In genomic region chr9:133121200-133122166, GRCh38 we compare ENCODE assay signal across 8 cellular contexts. TPM values are rescaled to one million over a fixed set of nuclear protein-coding genes. Genes with fewer than 3 reads are reported as not detected.
DNase-seq lines count a peak whose midpoint lies in the region; ATAC-seq and TF ChIP-seq lines count a peak whose summit lies in the region.

RALGDS (minus strand) TSS chr9:133121240; CDS start chr9:133121154, 86 bp downstream.

- ATAC-seq in GM21515 (IDR thresholded peaks at IDR 0.05; ENCODE audit: unreplicated experiment): peak; percentile 52
- peak; percentile 95 for ATAC-seq in IMR-90 (ENCODE audit: low read depth)
- peak; percentile 91 for ATAC-seq in Panc1

- H3K4me3 Mint-ChIP-seq in activated T-cell treated with anti-CD3 and anti-CD28 coated beads, Interleukin-2, amount 50 U/mL, for 24 hours: peak within 1 kb of the TSS; percentile 80

- peak within 1 kb of the TSS; percentile 92 for H3K4me2 ChIP-seq in IMR-90 (ENCODE audit: low read depth, low read length)

- H3K27ac Mint-ChIP-seq in activated T-cell treated with anti-CD3 and anti-CD28 coated beads, Interleukin-2, amount 50 U/mL, for 24 hours: peak within 1 kb of the TSS; percentile 93

- H3K4me3 ChIP-seq in IMR-90 (ENCODE audit: insufficient read depth, low read depth, low read length) (peak within 1 kb of the TSS; percentile 80), Panc1 (ENCODE audit: low read depth in 2 of 2, low read length in 2 of 2) (peak within 1 kb of the TSS; percentile 53 to 62), esophagus (ENCODE audit: low read depth in 1 of 2, low read length in 2 of 2) (peak within 1 kb of the TSS; percentile 58 to 76), mucosa of stomach (ENCODE audit: low read length) (no peak within 1 kb of the TSS)

- peak within 1 kb of the TSS; percentile 53 for H4K5ac ChIP-seq in IMR-90 (ENCODE audit: low read depth, low read length)

- WGBS in IMR-90 (ENCODE audit: extremely low coverage in 2 of 2, insufficient read length in 1 of 2), 2 experiments: 18% methylated on average over 9 of the region's 56 CpGs; no CpG with 5 or more reads in 1 of the 2 experiments
- 11 to 13% methylated on average over 42 to 56 of the region's 56 CpGs for WGBS in esophagus, 2 donors

- H3K36me3 Mint-ChIP-seq in activated T-cell treated with anti-CD3 and anti-CD28 coated beads, Interleukin-2, amount 50 U/mL, for 24 hours (ENCODE audit: low read depth): peaks cover 7% of the 10 kb centered on the region

- intact Hi-C loops in IMR-90 (cut with micrococcal nuclease): no loop called here
- intact Hi-C loops in Panc1 (cut with micrococcal nuclease; ENCODE audit: unreplicated experiment): no loop called here

- peak within 1 kb of the TSS; percentile 27; the same call in 1 of the 2 replicates for H4K91ac ChIP-seq in IMR-90 (ENCODE audit: insufficient read depth, low read depth, low read length)

- DNase-seq in COR-L47 (lab: John Stamatoyannopoulos, UW) (peak; percentile 81), IMR-90 (peak; percentile 75), Panc1 (ENCODE audit: low read depth, low spot score) (no peak)
- peak; percentile 92 for DNase-seq in activated T-cell treated with anti-CD3 and anti-CD28 coated beads, Interleukin-2, amount 50 U/mL, for 24 hours
- peak; percentile 95 for DNase-seq in stimulated activated CD8-positive, alpha-beta memory T cell treated with anti-CD3 and anti-CD28 coated beads, Interleukin-4, amount 100 ng/mL, for 48 hours

- H3K4me1 Mint-ChIP-seq in activated T-cell treated with anti-CD3 and anti-CD28 coated beads, Interleukin-2, amount 50 U/mL, for 24 hours (ENCODE audit: low read depth): peaks cover 72% of the 10 kb centered on the region

- no TSS peak for BruUV-seq in IMR-90 (replicated peaks; lab: Mats Ljungman, UMichigan)
- BruUV-seq in Panc1 (replicated peaks; lab: Mats Ljungman, UMichigan): no TSS peak

- H3K56ac ChIP-seq in IMR-90 (ENCODE audit: extremely low read depth, insufficient read depth, low read length): no peak within 1 kb of the TSS

- H3K9me1 ChIP-seq in IMR-90 (ENCODE audit: insufficient read depth, low read length): peaks cover 30% of the 10 kb centered on the region

- H3K79me1 ChIP-seq in IMR-90 (ENCODE audit: low read depth in 1 of 2, low read length in 2 of 2): peaks cover 42 to 62% of the 10 kb centered on the region in 2 experiments

- no peaks in the 10 kb centered on the region for H3K9me3 ChIP-seq in IMR-90 (ENCODE audit: control insufficient read depth, insufficient read depth, low read length)
- no peaks in the 10 kb centered on the region for H3K9me3 ChIP-seq in Panc1 (ENCODE audit: control insufficient read depth, insufficient read depth, low read depth, low read length)
- H3K9me3 ChIP-seq in esophagus (ENCODE audit: control insufficient read depth in 2 of 2, insufficient read depth in 1 of 2, low read depth in 1 of 2, low read length in 1 of 2): no peaks in the 10 kb centered on the region
- no peaks in the 10 kb centered on the region for H3K9me3 ChIP-seq in mucosa of stomach (ENCODE audit: control insufficient read depth, low read length)

- no peaks in the 10 kb centered on the region for H3K27me3 Mint-ChIP-seq in activated T-cell treated with anti-CD3 and anti-CD28 coated beads, Interleukin-2, amount 50 U/mL, for 24 hours

- POLR2A ChIA-PET in IMR-90 (lab: Charles Lee; ENCODE audit: unreplicated experiment) (no interaction called here), Panc1 (lab: Charles Lee) (no interaction called here)

- in situ Hi-C loops in IMR-90 (cut with MboI; ENCODE audit: low sequenced_read_pairs): no loop called here
- in situ Hi-C loops in Panc1 (cut with HindIII; ENCODE audit: low pct_unique_long_range_greater_than_20kb, low sequenced_read_pairs): no loop called here

- CTCF ChIA-PET in IMR-90 (lab: Yijun Ruan, JAX): no interaction called here
- CTCF ChIA-PET in Panc1 (lab: Charles Lee): no interaction called here

- peak within 1 kb of the TSS; percentile 24; the same call in 1 of the 2 replicates for H2BK20ac ChIP-seq in IMR-90 (ENCODE audit: low read depth, low read length)

- H3K23ac ChIP-seq in IMR-90 (ENCODE audit: low read depth, low read length): peak within 1 kb of the TSS; percentile 96

- H3K18ac ChIP-seq in IMR-90 (ENCODE audit: low read depth, low read length): peak within 1 kb of the TSS; percentile 12; the same call in 1 of the 2 replicates

- peak within 1 kb of the TSS; percentile 74 for H3K4ac ChIP-seq in IMR-90 (ENCODE audit: low read depth, low read length)

- no peak for TF ChIP-seq RAD21 in IMR-90 (IDR thresholded peaks at IDR 0.05; ENCODE audit: low read length)

- TF ChIP-seq POLR2A in IMR-90 (IDR thresholded peaks at IDR 0.05; ENCODE audit: low read depth, low read length): no peak

- H2BK15ac ChIP-seq in IMR-90 (ENCODE audit: low read depth, low read length): no peak within 1 kb of the TSS

- H4K20me1 ChIP-seq in IMR-90 (ENCODE audit: insufficient read depth, low read length): peaks cover 56% of the 10 kb centered on the region

- peak within 1 kb of the TSS; percentile 77 for H3K9ac ChIP-seq in IMR-90 (ENCODE audit: low read depth, low read length)
- peak within 1 kb of the TSS; percentile 74 for H3K9ac ChIP-seq in mucosa of stomach (ENCODE audit: low read length)

- H3K27me3 ChIP-seq in IMR-90 (ENCODE audit: control insufficient read depth, insufficient read depth, low read length) (no peaks in the 10 kb centered on the region), Panc1 (ENCODE audit: control insufficient read depth, insufficient read depth, low read length) (no peaks in the 10 kb centered on the region), esophagus (ENCODE audit: control insufficient read depth in 1 of 2, insufficient read depth in 2 of 2, low read length in 2 of 2) (no peaks in the 10 kb centered on the region), mucosa of stomach (ENCODE audit: control insufficient read depth, insufficient read depth, low read length) (no peaks in the 10 kb centered on the region)

- peak within 1 kb of the TSS; percentile 87 for H2AFZ ChIP-seq in IMR-90 (replicated peaks; ENCODE audit: low read length, poor library complexity)

- peak within 1 kb of the TSS; percentile 91 for H3K14ac ChIP-seq in IMR-90 (replicated peaks; ENCODE audit: low read depth, low read length)

- peak within 1 kb of the TSS; percentile 99 for H2AK9ac ChIP-seq in IMR-90 (replicated peaks; ENCODE audit: low read depth, low read length, poor library complexity)

- dilution Hi-C loops in IMR-90 (cut with HindIII; ENCODE audit: low sequenced_read_pairs, unreplicated experiment): no loop called here

- H3K27ac ChIP-seq in IMR-90 (ENCODE audit: insufficient read depth, low read length): peak within 1 kb of the TSS; percentile 66; the same call in 1 of the 2 replicates
- peak within 1 kb of the TSS; percentile 57 for H3K27ac ChIP-seq in Panc1 (ENCODE audit: low read length)
- H3K27ac ChIP-seq in esophagus (ENCODE audit: low read depth in 2 of 2, low read length in 1 of 2): peak within 1 kb of the TSS; percentile 94 to 99

- H2BK5ac ChIP-seq in IMR-90 (ENCODE audit: low read depth, low read length, poor library complexity, severe bottlenecking): peak within 1 kb of the TSS; percentile 51

- H2BK120ac ChIP-seq in IMR-90 (ENCODE audit: low read depth, low read length): peak within 1 kb of the TSS; percentile 18; the same call in 1 of the 2 replicates

- H3K36me3 ChIP-seq in IMR-90 (ENCODE audit: control insufficient read depth, insufficient read depth, low read length): no peaks in the 10 kb centered on the region
- no peaks in the 10 kb centered on the region for H3K36me3 ChIP-seq in Panc1 (ENCODE audit: control insufficient read depth, insufficient read depth, low read length)
- no peaks in the 10 kb centered on the region for H3K36me3 ChIP-seq in esophagus (ENCODE audit: control insufficient read depth in 2 of 2, insufficient read depth in 2 of 2, low read length in 1 of 2)
- no peaks in the 10 kb centered on the region for H3K36me3 ChIP-seq in mucosa of stomach (ENCODE audit: control insufficient read depth, insufficient read depth, low read length)

- H3K9me3 Mint-ChIP-seq in activated T-cell treated with anti-CD3 and anti-CD28 coated beads, Interleukin-2, amount 50 U/mL, for 24 hours: no peaks in the 10 kb centered on the region

- peak within 1 kb of the TSS; percentile 84 for H2AK5ac ChIP-seq in IMR-90 (ENCODE audit: low read depth, low read length)

- peak within 1 kb of the TSS in 1 of 2 experiments; percentile 90; a peak in 2 of 4 replicates for H4K8ac ChIP-seq in IMR-90 (ENCODE audit: low read depth in 2 of 2, low read length in 2 of 2)

- H3K4me1 ChIP-seq in IMR-90 (ENCODE audit: control insufficient read depth, insufficient read depth, low read length): peaks cover 21% of the 10 kb centered on the region
- peaks cover 35% of the 10 kb centered on the region for H3K4me1 ChIP-seq in Panc1 (ENCODE audit: control insufficient read depth, insufficient read depth, low read length)
- peaks cover 12 to 44% of the 10 kb centered on the region in 2 donors for H3K4me1 ChIP-seq in esophagus (ENCODE audit: control insufficient read depth in 2 of 2, insufficient read depth in 2 of 2, low read length in 1 of 2)
- peaks cover 67% of the 10 kb centered on the region for H3K4me1 ChIP-seq in mucosa of stomach (ENCODE audit: control insufficient read depth, insufficient read depth, low read length)

- TF ChIP-seq CTCF in IMR-90 (conservative IDR thresholded peaks at IDR 0.05; ENCODE audit: low read depth, low read length): no peak
- TF ChIP-seq CTCF in Panc1 (IDR thresholded peaks at IDR 0.05): no peak

TF ChIP-seq in IMR-90, 13 proteins besides CTCF, POLR2A, EP300 and RAD21 (continues in another document):
- TF ChIP-seq BHLHE40 (IDR thresholded peaks at IDR 0.05; ENCODE audit: low read depth, low read length) (no peak), MAZ (IDR thresholded peaks at IDR 0.05; ENCODE audit: borderline replicate concordance, low read depth, low read length) (no peak; the same call in 1 of the 2 replicates), RFX5 (IDR thresholded peaks at IDR 0.05; ENCODE audit: low read depth, low read length) (no peak), CEBPB (IDR thresholded peaks at IDR 0.05; ENCODE audit: low read depth, low read length) (peak; percentile 79), MAFK (IDR thresholded peaks at IDR 0.05; ENCODE audit: low read depth, low read length) (no peak), CHD1 (IDR thresholded peaks at IDR 0.05; ENCODE audit: low read depth, low read length) (no peak), NFE2L2 (IDR thresholded peaks at IDR 0.05; ENCODE audit: low read depth, low read length) (no peak), RCOR1 (IDR thresholded peaks at IDR 0.05; ENCODE audit: insufficient replicate concordance, low read length) (no peak), MXI1 (IDR thresholded peaks at IDR 0.05; ENCODE audit: borderline replicate concordance, low read depth, low read length) (no peak; the same call in 1 of the 2 replicates), FOS (IDR thresholded peaks at IDR 0.05; ENCODE audit: low read depth, low read length) (no peak)

RNA-seq across cellular contexts. Expression of gene RALGDS, which starts in this region (rescaled TPM):
- total RNA-seq in IMR-90 (2012; rRNA removed) (12.2 and 13.1 TPM in 2 replicates), Panc1 (2021; ENCODE audit: unreplicated experiment) (25.8 TPM)
- polyA plus RNA-seq in IMR-90 (2012; rRNA removed) (36.9 and 37.2 TPM in 2 replicates), esophagus (10 to 100 TPM; 47.8 to 67.9 TPM)
- polyA plus RNA-seq in IMR-90 (2012; cell fraction: cytosol; rRNA removed): 33.9 and 37.7 TPM in 2 replicates
- 160 and 211 TPM in 2 replicates for polyA plus RNA-seq in IMR-90 (2012; cell fraction: nucleus; rRNA removed; ENCODE audit: low replicate concordance)
- polyA plus RNA-seq in Panc1 (2012; ENCODE audit: insufficient read length): 47.7 TPM
